In the genomic region with DNA sequence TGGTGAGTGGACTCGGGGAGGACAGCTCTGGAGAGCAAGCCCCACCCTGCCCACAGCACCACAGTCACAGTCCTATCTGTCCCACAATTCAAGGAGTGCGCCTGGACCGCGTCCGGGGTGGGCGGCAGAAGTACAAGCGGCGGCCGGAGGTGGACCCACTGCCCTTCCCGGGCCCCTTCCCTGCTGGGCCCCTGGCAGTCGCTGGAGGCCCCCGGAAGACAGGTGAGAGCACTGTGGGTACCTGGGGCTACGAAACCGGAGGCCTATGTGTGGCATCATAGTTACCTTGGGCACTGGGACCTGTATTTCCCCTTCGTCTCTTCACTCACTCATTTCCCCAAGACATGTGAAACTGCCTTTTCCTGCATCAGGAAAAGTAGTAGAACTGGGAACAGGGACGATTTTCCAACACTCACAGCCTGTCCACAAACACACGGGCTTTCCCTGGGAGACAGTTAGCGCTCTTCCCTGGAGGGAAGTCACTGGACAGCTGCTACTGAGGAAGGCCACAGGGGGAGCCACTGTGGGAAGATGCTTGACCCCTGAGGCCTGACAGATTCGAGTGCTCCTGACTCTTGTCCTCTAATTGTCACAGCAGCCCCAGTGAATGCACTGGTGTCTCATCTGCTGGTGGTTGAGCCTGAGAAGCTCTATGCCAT, we compare ENCODE assay signal across 1 cellular context.
TF ChIP-seq lines count a peak whose summit lies in the region.

No MANE protein-coding gene starts in this region.

TF ChIP-seq in GM23338, 12 proteins besides CTCF, POLR2A, EP300 and RAD21 (continued from another document):
- TF ChIP-seq, protein P1, sequence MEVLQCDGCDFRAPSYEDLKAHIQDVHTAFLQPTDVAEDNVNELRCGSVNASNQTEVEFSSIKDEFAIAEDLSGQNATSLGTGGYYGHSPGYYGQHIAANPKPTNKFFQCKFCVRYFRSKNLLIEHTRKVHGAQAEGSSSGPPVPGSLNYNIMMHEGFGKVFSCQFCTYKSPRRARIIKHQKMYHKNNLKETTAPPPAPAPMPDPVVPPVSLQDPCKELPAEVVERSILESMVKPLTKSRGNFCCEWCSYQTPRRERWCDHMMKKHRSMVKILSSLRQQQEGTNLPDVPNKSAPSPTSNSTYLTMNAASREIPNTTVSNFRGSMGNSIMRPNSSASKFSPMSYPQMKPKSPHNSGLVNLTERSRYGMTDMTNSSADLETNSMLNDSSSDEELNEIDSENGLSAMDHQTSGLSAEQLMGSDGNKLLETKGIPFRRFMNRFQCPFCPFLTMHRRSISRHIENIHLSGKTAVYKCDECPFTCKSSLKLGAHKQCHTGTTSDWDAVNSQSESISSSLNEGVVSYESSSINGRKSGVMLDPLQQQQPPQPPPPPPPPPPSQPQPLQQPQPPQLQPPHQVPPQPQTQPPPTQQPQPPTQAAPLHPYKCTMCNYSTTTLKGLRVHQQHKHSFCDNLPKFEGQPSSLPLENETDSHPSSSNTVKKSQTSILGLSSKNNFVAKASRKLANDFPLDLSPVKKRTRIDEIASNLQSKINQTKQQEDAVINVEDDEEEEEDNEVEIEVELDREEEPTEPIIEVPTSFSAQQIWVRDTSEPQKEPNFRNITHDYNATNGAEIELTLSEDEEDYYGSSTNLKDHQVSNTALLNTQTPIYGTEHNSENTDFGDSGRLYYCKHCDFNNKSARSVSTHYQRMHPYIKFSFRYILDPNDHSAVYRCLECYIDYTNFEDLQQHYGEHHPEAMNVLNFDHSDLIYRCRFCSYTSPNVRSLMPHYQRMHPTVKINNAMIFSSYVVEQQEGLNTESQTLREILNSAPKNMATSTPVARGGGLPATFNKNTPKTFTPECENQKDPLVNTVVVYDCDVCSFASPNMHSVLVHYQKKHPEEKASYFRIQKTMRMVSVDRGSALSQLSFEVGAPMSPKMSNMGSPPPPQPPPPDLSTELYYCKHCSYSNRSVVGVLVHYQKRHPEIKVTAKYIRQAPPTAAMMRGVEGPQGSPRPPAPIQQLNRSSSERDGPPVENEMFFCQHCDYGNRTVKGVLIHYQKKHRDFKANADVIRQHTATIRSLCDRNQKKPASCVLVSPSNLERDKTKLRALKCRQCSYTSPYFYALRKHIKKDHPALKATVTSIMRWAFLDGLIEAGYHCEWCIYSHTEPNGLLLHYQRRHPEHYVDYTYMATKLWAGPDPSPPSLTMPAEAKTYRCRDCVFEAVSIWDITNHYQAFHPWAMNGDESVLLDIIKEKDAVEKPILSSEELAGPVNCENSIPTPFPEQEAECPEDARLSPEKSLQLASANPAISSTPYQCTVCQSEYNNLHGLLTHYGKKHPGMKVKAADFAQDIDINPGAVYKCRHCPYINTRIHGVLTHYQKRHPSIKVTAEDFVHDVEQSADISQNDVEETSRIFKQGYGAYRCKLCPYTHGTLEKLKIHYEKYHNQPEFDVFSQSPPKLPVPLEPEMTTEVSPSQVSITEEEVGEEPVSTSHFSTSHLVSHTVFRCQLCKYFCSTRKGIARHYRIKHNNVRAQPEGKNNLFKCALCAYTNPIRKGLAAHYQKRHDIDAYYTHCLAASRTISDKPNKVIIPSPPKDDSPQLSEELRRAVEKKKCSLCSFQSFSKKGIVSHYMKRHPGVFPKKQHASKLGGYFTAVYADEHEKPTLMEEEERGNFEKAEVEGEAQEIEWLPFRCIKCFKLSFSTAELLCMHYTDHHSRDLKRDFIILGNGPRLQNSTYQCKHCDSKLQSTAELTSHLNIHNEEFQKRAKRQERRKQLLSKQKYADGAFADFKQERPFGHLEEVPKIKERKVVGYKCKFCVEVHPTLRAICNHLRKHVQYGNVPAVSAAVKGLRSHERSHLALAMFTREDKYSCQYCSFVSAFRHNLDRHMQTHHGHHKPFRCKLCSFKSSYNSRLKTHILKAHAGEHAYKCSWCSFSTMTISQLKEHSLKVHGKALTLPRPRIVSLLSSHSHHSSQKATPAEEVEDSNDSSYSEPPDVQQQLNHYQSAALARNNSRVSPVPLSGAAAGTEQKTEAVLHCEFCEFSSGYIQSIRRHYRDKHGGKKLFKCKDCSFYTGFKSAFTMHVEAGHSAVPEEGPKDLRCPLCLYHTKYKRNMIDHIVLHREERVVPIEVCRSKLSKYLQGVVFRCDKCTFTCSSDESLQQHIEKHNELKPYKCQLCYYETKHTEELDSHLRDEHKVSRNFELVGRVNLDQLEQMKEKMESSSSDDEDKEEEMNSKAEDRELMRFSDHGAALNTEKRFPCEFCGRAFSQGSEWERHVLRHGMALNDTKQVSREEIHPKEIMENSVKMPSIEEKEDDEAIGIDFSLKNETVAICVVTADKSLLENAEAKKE (CRISPR knock-in tag; IDR thresholded peaks at IDR 0.05): no peak
- TF ChIP-seq ZNF114 (CRISPR knock-in tag; IDR thresholded peaks at IDR 0.05) (no peak), EZH2phosphoT487 (IDR thresholded peaks at IDR 0.05; ENCODE audit: unreplicated experiment) (no peak), JUNB (IDR thresholded peaks at IDR 0.05; ENCODE audit: unreplicated experiment) (no peak), POLR2AphosphoS5 (IDR thresholded peaks at IDR 0.05; ENCODE audit: low read depth) (no peak)
- TF ChIP-seq, protein P2, sequence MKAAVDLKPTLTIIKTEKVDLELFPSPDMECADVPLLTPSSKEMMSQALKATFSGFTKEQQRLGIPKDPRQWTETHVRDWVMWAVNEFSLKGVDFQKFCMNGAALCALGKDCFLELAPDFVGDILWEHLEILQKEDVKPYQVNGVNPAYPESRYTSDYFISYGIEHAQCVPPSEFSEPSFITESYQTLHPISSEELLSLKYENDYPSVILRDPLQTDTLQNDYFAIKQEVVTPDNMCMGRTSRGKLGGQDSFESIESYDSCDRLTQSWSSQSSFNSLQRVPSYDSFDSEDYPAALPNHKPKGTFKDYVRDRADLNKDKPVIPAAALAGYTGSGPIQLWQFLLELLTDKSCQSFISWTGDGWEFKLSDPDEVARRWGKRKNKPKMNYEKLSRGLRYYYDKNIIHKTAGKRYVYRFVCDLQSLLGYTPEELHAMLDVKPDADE (IDR thresholded peaks at IDR 0.05): no peak
